In the genomic region with DNA sequence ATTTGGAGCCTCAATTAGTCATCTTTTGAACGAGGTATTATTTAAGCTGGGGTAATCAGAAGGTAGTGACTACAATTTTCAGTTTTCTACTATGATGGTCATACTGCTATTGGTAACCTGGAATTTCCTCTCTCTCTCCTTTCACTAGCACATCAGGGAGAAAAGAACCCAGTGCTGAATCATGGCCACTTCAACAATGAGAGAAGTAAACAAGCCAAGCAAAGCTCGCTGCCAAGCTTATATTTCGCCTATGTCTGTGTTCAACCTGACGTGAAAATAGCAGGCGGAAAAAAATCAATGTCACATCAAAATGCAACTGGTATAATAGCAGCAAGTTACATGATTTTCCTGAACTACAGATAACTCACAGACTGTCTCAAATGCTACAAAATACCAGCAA, we compare ENCODE assay signal across 14 cellular contexts. TPM values are rescaled to one million over a fixed set of nuclear protein-coding genes. Genes with fewer than 3 reads are reported as not detected.
DNase-seq lines count a peak whose midpoint lies in the region; TF ChIP-seq lines count a peak whose summit lies in the region.
"Had no signal": no experiment of that assay in that cellular context is flagged by ENCODE, and none has a peak within 500 bp of the region (broad histone marks: within the 10 kb centered on the region; RNA-seq: fewer than 3 reads in every experiment).

No MANE protein-coding gene starts in this region.

- H3K4me1 ChIP-seq in esophagus squamous epithelium (no peaks in the 10 kb centered on the region), tibial artery (peaks cover 0 to 93% (median 38%) of the 10 kb centered on the region in 4 donors)

- peaks cover 5% of the 10 kb centered on the region for H3K36me3 Mint-ChIP-seq in chondrocyte (ENCODE audit: low read depth)
- no peaks in the 10 kb centered on the region for H3K36me3 Mint-ChIP-seq in MCF 10A (ENCODE audit: insufficient read depth, unreplicated experiment)

- H3K9me3 ChIP-seq in esophagus squamous epithelium (no peaks in the 10 kb centered on the region), tibial artery (no peaks in the 10 kb centered on the region)
- H3K9me3 ChIP-seq: mucosa of descending colon had no signal

- DNase-seq in G401 (ENCODE audit: low spot score) (peak; percentile 55), NCI-H345 (lab: John Stamatoyannopoulos, UW) (peak; percentile 82), chondrocyte (ENCODE audit: low spot score) (no peak), non-pigmented ciliary epithelial cell (ENCODE audit: low read depth) (peak; percentile 36), esophagus squamous epithelium (lab: John Stamatoyannopoulos, UW) (no peak), NK-92 (lab: John Stamatoyannopoulos, UW; ENCODE audit: unreplicated experiment) (no peak), tibial artery (no peak), MCF 10A (ENCODE audit: unreplicated experiment) (no peak)
- DNase-seq: activated CD8-positive, alpha-beta T cell treated with anti-CD3 and anti-CD28 coated beads for 36 hours; activated effector memory CD4-positive, alpha-beta T cell treated with anti-CD3 and anti-CD28 coated beads, Interleukin-2, amount 50 U/mL, for 16 hours; mucosa of descending colon; RPMI8226 had no signal

- CTCF ChIA-PET in MCF 10A (lab: Yijun Ruan, JAX): interaction anchor here (0.8 to 1.3 kb wide), 3 partner anchors 272 to 277 kb away, joined by 3 to 5 read pairs (median 3); no protein-coding TSS in a partner anchor

- BruUV-seq in MCF 10A (replicated peaks; lab: Mats Ljungman, UMichigan): no TSS peak

- in situ Hi-C loops in G401 (cut with HindIII; ENCODE audit: low sequenced_read_pairs): no loop called here

- no peaks in the 10 kb centered on the region for H3K9me3 Mint-ChIP-seq in chondrocyte (ENCODE audit: low read depth)
- H3K9me3 Mint-ChIP-seq in MCF 10A (ENCODE audit: unreplicated experiment): no peaks in the 10 kb centered on the region
- H3K9me3 Mint-ChIP-seq: activated CD8-positive, alpha-beta T cell treated with anti-CD3 and anti-CD28 coated beads for 36 hours had no signal

- POLR2A ChIA-PET in MCF 10A (lab: Yijun Ruan, JAX): interaction anchor here (0.7 to 1.8 kb wide), 2 partner anchors 39 to 271 kb away, joined by 3 to 6 read pairs; no protein-coding TSS in a partner anchor

- 42 to 46% methylated on average over 5 of the region's 5 CpGs for WGBS in esophagus squamous epithelium, 2 donors

- H3K4me3 ChIP-seq in esophagus squamous epithelium (no peak overlapping the region), tibial artery (no peak overlapping the region)
- H3K4me3 ChIP-seq: BLaER1 treated with 17β-estradiol and CSF1 and Interleukin-3, amounts not matched to agents 10 nM and 100 nM; K562; mucosa of descending colon had no signal

- H3K27me3 ChIP-seq in esophagus squamous epithelium: no peaks in the 10 kb centered on the region
- H3K27me3 ChIP-seq in tibial artery: no peaks in the 10 kb centered on the region

- intact Hi-C loops in esophagus squamous epithelium (cut with DNase I): no loop called here
- intact Hi-C loops in tibial artery (cut with DNase I; ENCODE audit: low total_unique reads): no loop called here
- intact Hi-C loops in MCF 10A (cut with micrococcal nuclease): no loop called here

- peak overlapping the region; percentile 63 for H3K27ac Mint-ChIP-seq in chondrocyte (ENCODE audit: unreplicated experiment)
- H3K27ac Mint-ChIP-seq in MCF 10A (ENCODE audit: low read depth, unreplicated experiment): no peak overlapping the region
- H3K27ac Mint-ChIP-seq: activated CD8-positive, alpha-beta T cell treated with anti-CD3 and anti-CD28 coated beads for 36 hours had no signal

- no peak for TF ChIP-seq CTCF in chondrocyte (IDR thresholded peaks at IDR 0.05)
- no peak for TF ChIP-seq CTCF in esophagus squamous epithelium (IDR thresholded peaks at IDR 0.05)
- TF ChIP-seq CTCF in tibial artery (IDR thresholded peaks at IDR 0.05): no peak
- TF ChIP-seq CTCF in MCF 10A (IDR thresholded peaks at IDR 0.05; ENCODE audit: unreplicated experiment): no peak

- peaks cover 0 to 7% (median 0%) of the 10 kb centered on the region in 3 donors for H3K36me3 ChIP-seq in esophagus squamous epithelium
- H3K36me3 ChIP-seq in tibial artery: peaks cover 0 to 4% (median 0%) of the 10 kb centered on the region in 3 donors
- H3K36me3 ChIP-seq: BLaER1 treated with 17β-estradiol and CSF1 and Interleukin-3, amounts not matched to agents 10 nM and 100 nM had no signal

- H3K4me1 Mint-ChIP-seq in chondrocyte (ENCODE audit: low read depth) (peaks cover 90% of the 10 kb centered on the region), MCF 10A (ENCODE audit: insufficient read depth, unreplicated experiment) (peaks cover 8% of the 10 kb centered on the region)

- TF ChIP-seq POLR2A in esophagus squamous epithelium (IDR thresholded peaks at IDR 0.05): no peak

- H3K27ac ChIP-seq in esophagus squamous epithelium (no peak overlapping the region), tibial artery (no peak overlapping the region)
- H3K27ac ChIP-seq: BLaER1 treated with 17β-estradiol and CSF1 and Interleukin-3, amounts not matched to agents 10 nM and 100 nM had no signal

- no peaks in the 10 kb centered on the region for H3K27me3 Mint-ChIP-seq in chondrocyte (ENCODE audit: low read depth)
- H3K27me3 Mint-ChIP-seq in MCF 10A (ENCODE audit: insufficient read depth, unreplicated experiment): no peaks in the 10 kb centered on the region

- H3K4me3 Mint-ChIP-seq in chondrocyte (ENCODE audit: unreplicated experiment) (no peak overlapping the region), MCF 10A (ENCODE audit: unreplicated experiment) (no peak overlapping the region)
- H3K4me3 Mint-ChIP-seq: activated CD8-positive, alpha-beta T cell treated with anti-CD3 and anti-CD28 coated beads for 36 hours had no signal

RNA-seq across cellular contexts. Expression of a gene that starts 38.2 kb away (rescaled TPM):
- total RNA-seq in G401 (2014; rRNA removed; shearing (Covaris generic)): 0.07 TPM in 1 of 2 replicates, not detected in the other
- total RNA-seq in chondrocyte: 58.6 to 137 TPM (median 137 TPM) in 3 replicates
- total RNA-seq in esophagus squamous epithelium: 10 to 100 TPM in 2 of 4 donors, 1 to 10 TPM in 2; 6.8 to 23.1 (median 15.9) TPM
- 1.7 and 2.9 TPM in 2 replicates for total RNA-seq in MCF 10A (2022)

Comparison
In these comparisons a context has a peak if more than half of its experiments do, and no peak if none do; other contexts are left out.
1. DNase-seq: peak in G401 (single experiment), NCI-H345 (single experiment) and non-pigmented ciliary epithelial cell (single experiment); none in chondrocyte (single experiment), esophagus squamous epithelium (single experiment), NK-92 (single experiment), tibial artery (0 of 2) and MCF 10A (single experiment).